Comparison of ENCODE assay signal across 13 cellular contexts in the genomic region with DNA sequence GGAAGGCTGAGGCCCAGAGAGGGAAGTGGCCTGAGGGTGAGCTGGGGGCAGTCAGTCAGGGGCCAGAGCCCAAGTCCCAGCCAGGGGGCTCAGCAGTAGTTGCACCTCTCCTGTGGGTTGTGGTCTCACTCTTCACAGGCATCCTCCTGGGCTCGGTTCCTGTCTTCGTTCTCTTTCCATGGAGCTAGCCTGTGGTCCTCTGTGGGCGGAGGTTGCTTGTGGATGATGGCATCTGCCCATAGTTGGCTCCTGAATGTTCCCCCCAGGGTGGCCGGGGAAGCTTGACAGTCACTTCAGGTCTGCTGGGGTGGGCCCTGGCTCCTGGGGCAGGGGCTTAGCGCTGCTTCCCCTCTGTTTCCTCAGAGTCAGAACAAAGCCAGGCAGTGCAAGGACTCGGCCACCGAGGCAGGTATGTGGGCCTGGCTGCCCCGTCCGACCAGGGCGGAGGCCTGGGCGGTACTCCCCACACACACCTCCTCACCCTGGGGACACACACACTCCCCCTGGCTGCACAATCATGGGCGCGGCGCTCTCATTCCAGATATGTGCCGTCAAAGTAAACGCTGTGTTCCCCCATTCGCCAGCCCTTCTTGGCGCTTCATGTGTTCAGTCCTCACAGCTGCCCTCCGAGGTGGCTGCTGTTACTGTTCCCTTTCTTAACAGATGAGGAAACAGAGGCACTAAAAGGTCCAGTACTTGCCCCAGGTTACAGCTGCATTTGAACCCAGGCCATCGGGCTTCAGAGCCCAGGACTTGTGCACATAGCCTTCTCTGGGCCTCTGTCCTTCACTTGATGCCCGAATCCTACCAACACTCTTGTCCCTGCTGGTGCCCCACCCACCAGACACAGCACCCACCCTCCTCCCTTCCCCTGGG. TPM values are rescaled to one million over a fixed set of nuclear protein-coding genes. Genes with fewer than 3 reads are reported as not detected.
DNase-seq lines count a peak whose midpoint lies in the region; ATAC-seq and TF ChIP-seq lines count a peak whose summit lies in the region.
"Had no signal": no experiment of that assay in that cellular context is flagged by ENCODE, and none has a peak within 500 bp of the region (broad histone marks: within the 10 kb centered on the region; RNA-seq: fewer than 3 reads in every experiment).

No MANE protein-coding gene starts in this region.

- no peak overlapping the region for H3K4me3 ChIP-seq in right lobe of liver
- no peak overlapping the region for H3K4me3 ChIP-seq in stomach

- H3K9me3 ChIP-seq in right lobe of liver (no peaks in the 10 kb centered on the region), stomach (no peaks in the 10 kb centered on the region)

- intact Hi-C loops in right lobe of liver (cut with DNase I) (loop anchor here in 1 of 2 donors (10.0 kb wide), 1 partner anchor 515 kb away; no protein-coding TSS in a partner anchor), stomach (cut with DNase I; ENCODE audit: low total_unique reads) (no loop called here), Calu3 (cut with micrococcal nuclease; ENCODE audit: unreplicated experiment) (no loop called here)

- H3K36me3 Mint-ChIP-seq in Calu3 (ENCODE audit: insufficient read depth, unreplicated experiment), result peaks cover 42% of the 10 kb centered on the region

- no TSS peak for BruUV-seq in Calu3 (replicated peaks; lab: Mats Ljungman, UMichigan)

- CTCF ChIA-PET in Calu3 (lab: Charles Lee), result interaction anchor here (0.6 kb wide), 1 partner anchor 820 kb away, joined by 7 read pairs; no protein-coding TSS in a partner anchor

- peaks cover 6% of the 10 kb centered on the region for H3K4me1 Mint-ChIP-seq in Calu3 (ENCODE audit: low read depth, unreplicated experiment)

- peak; percentile 1 for DNase-seq in activated naive CD4-positive, alpha-beta T cell treated with Interleukin-2 at 50 U/mL for 16 hours
- no peak for DNase-seq in activated naive CD4-positive, alpha-beta T cell treated with anti-CD3 and anti-CD28 coated beads, Interleukin-2, amount 50 U/mL, for 16 hours
- peak; percentile 60 for DNase-seq in activated effector memory CD4-positive, alpha-beta T cell treated with anti-CD3 and anti-CD28 coated beads, Interleukin-2, amount 50 U/mL, for 16 hours
- peak; percentile 11 to 33 (median 31) for DNase-seq in right lobe of liver
- DNase-seq in stomach, result peak; percentile 25
- no peak for DNase-seq in dedifferentiated amniotic fluid mesenchymal stem cell (ENCODE audit: extremely low spot score)
- no peak for DNase-seq in Calu3
- DNase-seq in D341Med (ENCODE audit: low spot score), result no peak
- DNase-seq: activated T-cell treated with anti-CD3 and anti-CD28 coated beads, Interleukin-2, amount 50 U/mL, for 1 hour; GDM1; NCI-H187 had no signal

- H3K4me1 ChIP-seq in right lobe of liver, result no peaks in the 10 kb centered on the region
- H3K4me1 ChIP-seq in stomach, result peaks cover 7 to 42% (median 16%) of the 10 kb centered on the region in 4 donors

- no peak overlapping the region for H3K27ac Mint-ChIP-seq in Calu3 (ENCODE audit: unreplicated experiment)
- H3K27ac Mint-ChIP-seq: T-helper 1 cell treated with Interleukin-12 subunit alpha and Interleukin-12 subunit beta and Interleukin-4 antibody, amounts not matched to agents 30 μg/mL and 1 μg/mL, for 36 hours had no signal

- TF ChIP-seq EP300 in stomach (IDR thresholded peaks at IDR 0.05), result no peak

- no peaks in the 10 kb centered on the region for H3K9me3 Mint-ChIP-seq in Calu3 (ENCODE audit: low read depth, unreplicated experiment)
- H3K9me3 Mint-ChIP-seq: T-helper 1 cell treated with Interleukin-12 subunit alpha and Interleukin-12 subunit beta and Interleukin-4 antibody, amounts not matched to agents 30 μg/mL and 1 μg/mL, for 36 hours had no signal

- H3K27ac ChIP-seq in right lobe of liver (no peak overlapping the region), stomach (no peak overlapping the region)

- no peaks in the 10 kb centered on the region for H3K27me3 ChIP-seq in right lobe of liver
- peaks cover 0 to 33% (median 12%) of the 10 kb centered on the region in 3 donors for H3K27me3 ChIP-seq in stomach

- no peak overlapping the region for H3K4me3 Mint-ChIP-seq in Calu3 (ENCODE audit: low read depth, unreplicated experiment)
- H3K4me3 Mint-ChIP-seq: T-helper 1 cell treated with Interleukin-12 subunit alpha and Interleukin-12 subunit beta and Interleukin-4 antibody, amounts not matched to agents 30 μg/mL and 1 μg/mL, for 36 hours had no signal

- WGBS in right lobe of liver (ENCODE audit: insufficient coverage, low coverage, low lambda C conversion rate, missing lambda C conversion rate), result 86% methylated on average over 9 of the region's 21 CpGs
- 55 to 67% (median 60%) methylated on average over 17 to 21 of the region's 21 CpGs for WGBS in stomach, 5 donors

- no peak for ATAC-seq in right lobe of liver

- no peak for TF ChIP-seq POLR2A in right lobe of liver (IDR thresholded peaks at IDR 0.05)
- TF ChIP-seq POLR2A in stomach (IDR thresholded peaks at IDR 0.05), result no peak

- no peak for TF ChIP-seq CTCF in right lobe of liver (IDR thresholded peaks at IDR 0.05)
- TF ChIP-seq CTCF in stomach (IDR thresholded peaks at IDR 0.05), result no peak
- TF ChIP-seq CTCF in Calu3 (IDR thresholded peaks at IDR 0.05; ENCODE audit: unreplicated experiment), result no peak

- H3K27me3 Mint-ChIP-seq in Calu3 (ENCODE audit: unreplicated experiment), result peaks cover 29% of the 10 kb centered on the region

- H3K36me3 ChIP-seq in right lobe of liver (no peaks in the 10 kb centered on the region), stomach (peaks cover 0 to 35% (median 0%) of the 10 kb centered on the region in 4 donors)

RNA-seq across cellular contexts. Expression of gene PSTPIP1, which starts 34.5 kb away (rescaled TPM):
- 1 to 10 TPM; 1.2 to 4.9 (median 2.2) TPM for total RNA-seq in right lobe of liver
- 10 to 100 TPM in 3 of 5 donors, 1 to 10 TPM in 1, under 1 TPM in 1; 0.29 to 75.4 (median 10.1) TPM for total RNA-seq in stomach
- 1 to 10 TPM; 3.1 to 6.6 (median 4.2) TPM for polyA plus RNA-seq in stomach
- total RNA-seq in Calu3 (2022), result not detected in 2 replicates
- total RNA-seq: osteoblast had no signal

RNA-seq across cellular contexts. Expression of gene TSPAN3, which starts 41.5 kb away (rescaled TPM):
- total RNA-seq in right lobe of liver (100 to 1,000 TPM in 1 of 6 experiments, 10 to 100 TPM in 5; 35.6 to 103 (median 63.2) TPM), stomach (100 to 1,000 TPM in 3 of 5 donors, 10 to 100 TPM in 2; 42.9 to 390 (median 143) TPM), Calu3 (2022) (404 and 463 TPM in 2 replicates)
- polyA plus RNA-seq in stomach, result 100 to 1,000 TPM in 1 of 3 donors, 10 to 100 TPM in 2; 48.7 to 100 (median 99.2) TPM

Comparison
In these comparisons a context has a peak if more than half of its experiments do, and no peak if none do; other contexts are left out.
1. DNase-seq: peak in activated naive CD4-positive, alpha-beta T cell treated with Interleukin-2 at 50 U/mL for 16 hours (single experiment), activated effector memory CD4-positive, alpha-beta T cell treated with anti-CD3 and anti-CD28 coated beads, Interleukin-2, amount 50 U/mL, for 16 hours (single experiment), right lobe of liver (3 of 3) and stomach (single experiment); none in activated naive CD4-positive, alpha-beta T cell treated with anti-CD3 and anti-CD28 coated beads, Interleukin-2, amount 50 U/mL, for 16 hours (single experiment), dedifferentiated amniotic fluid mesenchymal stem cell (single experiment), Calu3 (single experiment) and D341Med (single experiment).